ENCODE assay signal across 10 cellular contexts in the genomic region with DNA sequence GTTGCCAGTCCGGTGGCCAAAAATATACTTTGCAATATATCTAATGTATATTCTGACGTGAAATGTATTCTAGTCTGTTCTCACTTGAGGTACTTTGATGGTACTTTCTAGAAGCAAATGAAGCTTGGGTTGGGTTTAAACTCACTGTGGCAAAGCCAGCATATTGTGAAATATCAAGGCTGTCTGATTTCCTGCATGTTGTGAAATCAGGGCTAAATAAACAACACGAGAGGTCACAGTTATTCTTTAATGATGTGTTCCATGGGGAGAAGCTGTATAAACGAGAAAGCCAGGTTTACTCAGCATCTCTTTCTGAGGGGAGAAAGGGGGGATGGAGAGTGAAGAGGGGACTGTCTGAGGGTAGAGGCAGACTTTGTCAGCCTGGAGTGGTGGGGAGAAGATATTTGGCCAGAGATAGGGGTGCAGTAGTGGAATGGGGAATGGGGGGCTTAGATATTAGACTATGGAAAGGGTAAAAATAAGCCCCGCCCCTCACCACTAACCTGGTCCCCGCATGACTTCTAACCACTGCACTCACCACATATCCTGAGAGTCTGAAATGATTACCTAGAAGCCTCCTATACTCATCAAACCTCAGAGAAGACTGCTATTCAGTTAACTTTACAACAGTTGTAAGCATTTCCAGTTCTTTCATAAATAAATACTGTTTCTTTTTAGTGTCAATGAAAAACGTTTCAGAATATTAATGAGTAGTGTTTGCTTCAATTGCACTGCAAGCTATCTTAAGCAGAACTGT. TPM values are rescaled to one million over a fixed set of nuclear protein-coding genes. Genes with fewer than 3 reads are reported as not detected.
DNase-seq lines count a peak whose midpoint lies in the region; ATAC-seq and TF ChIP-seq lines count a peak whose summit lies in the region.
"Had no signal": no experiment of that assay in that cellular context is flagged by ENCODE, and none has a peak within 500 bp of the region (broad histone marks: within the 10 kb centered on the region; RNA-seq: fewer than 3 reads in every experiment).

No MANE protein-coding gene starts in this region.

- H3K4me3 ChIP-seq in fibroblast of pulmonary artery (replicated peaks; ENCODE audit: low read depth, low read length) = no peak overlapping the region

- CTCF ChIA-PET in HEK293T (lab: Yijun Ruan, JAX) = no interaction called here

- ATAC-seq in sciatic nerve = peak; percentile 92
- no peak for ATAC-seq in stimulated activated memory B cell treated with anti-CD40 and anti-IgM and Interleukin-4, amounts not matched to agents 10 μg/mL and 1 μg/mL and 100 μg/mL, for 72 hours

- no peak for TF ChIP-seq CTCF in fibroblast of pulmonary artery (IDR thresholded peaks at IDR 0.05; ENCODE audit: low read length, missing control alignments)

- peaks cover 9% of the 10 kb centered on the region for H3K4me1 Mint-ChIP-seq in stimulated activated memory B cell treated with anti-CD40 and anti-IgM and Interleukin-4, amounts not matched to agents 10 μg/mL and 1 μg/mL and 100 μg/mL, for 72 hours

- no peaks in the 10 kb centered on the region for H3K9me3 Mint-ChIP-seq in stimulated activated memory B cell treated with anti-CD40 and anti-IgM and Interleukin-4, amounts not matched to agents 10 μg/mL and 1 μg/mL and 100 μg/mL, for 72 hours

- intact Hi-C loops in sciatic nerve (cut with DNase I) = no loop called here

- H3K36me3 Mint-ChIP-seq in stimulated activated memory B cell treated with anti-CD40 and anti-IgM and Interleukin-4, amounts not matched to agents 10 μg/mL and 1 μg/mL and 100 μg/mL, for 72 hours = no peaks in the 10 kb centered on the region

- no peaks in the 10 kb centered on the region for H3K27me3 Mint-ChIP-seq in stimulated activated memory B cell treated with anti-CD40 and anti-IgM and Interleukin-4, amounts not matched to agents 10 μg/mL and 1 μg/mL and 100 μg/mL, for 72 hours

- H3K4me3 Mint-ChIP-seq in stimulated activated memory B cell treated with anti-CD40 and anti-IgM and Interleukin-4, amounts not matched to agents 10 μg/mL and 1 μg/mL and 100 μg/mL, for 72 hours = no peak overlapping the region

- DNase-seq in EH (ENCODE audit: low read depth) (peak; percentile 71), NCI-H460 (ENCODE audit: extremely low read depth, low read depth) (peak; percentile 59), fibroblast of pulmonary artery (ENCODE audit: low read depth) (peak; percentile 85), sciatic nerve (ENCODE audit: low spot score) (no peak), HEK293T (ENCODE audit: extremely low spot score) (no peak), NCI-H146 treated with DMSO at 0.1 percent for 48 hours (lab: John Stamatoyannopoulos, UW; ENCODE audit: unreplicated experiment) (no peak), NCI-H446 (lab: John Stamatoyannopoulos, UW) (no peak)
- DNase-seq: activated gamma-delta T cell, NCI-H1105 treated with DMSO at 0.1 percent for 48 hours had no signal

- POLR2A ChIA-PET in HEK293T (lab: Yijun Ruan, JAX) = no interaction called here

- H3K27ac Mint-ChIP-seq in stimulated activated memory B cell treated with anti-CD40 and anti-IgM and Interleukin-4, amounts not matched to agents 10 μg/mL and 1 μg/mL and 100 μg/mL, for 72 hours = no peak overlapping the region

TF ChIP-seq in HEK293T, 16 proteins besides CTCF, POLR2A, EP300 and RAD21:
- TF ChIP-seq FOXK2 (IDR thresholded peaks at IDR 0.05) = no peak
- no peak for TF ChIP-seq SUZ12 (IDR thresholded peaks at IDR 0.05)
- no peak for TF ChIP-seq FOXM1 (IDR thresholded peaks at IDR 0.05; ENCODE audit: borderline replicate concordance)
- no peak for TF ChIP-seq NFRKB (IDR thresholded peaks at IDR 0.05)
- no peak for TF ChIP-seq FOXA1 (IDR thresholded peaks at IDR 0.05)
- no peak for TF ChIP-seq ZNF384 (IDR thresholded peaks at IDR 0.05)
- TF ChIP-seq ARNT (IDR thresholded peaks at IDR 0.05) = no peak
- no peak for TF ChIP-seq ELF4 (IDR thresholded peaks at IDR 0.05)
- no peak for TF ChIP-seq HDGF (IDR thresholded peaks at IDR 0.05; ENCODE audit: borderline replicate concordance)
- TF ChIP-seq TARDBP (IDR thresholded peaks at IDR 0.05) = no peak
- no peak for TF ChIP-seq LEF1 (IDR thresholded peaks at IDR 0.05; ENCODE audit: borderline replicate concordance)
- TF ChIP-seq BHLHE40 (IDR thresholded peaks at IDR 0.05; ENCODE audit: borderline replicate concordance) = no peak
- TF ChIP-seq CTBP1 (IDR thresholded peaks at IDR 0.05; ENCODE audit: borderline replicate concordance) = no peak
- TF ChIP-seq L3MBTL2 (conservative IDR thresholded peaks at IDR 0.05) = no peak
- no peak for TF ChIP-seq SP1 (IDR thresholded peaks at IDR 0.05)
- TF ChIP-seq, protein P1, sequence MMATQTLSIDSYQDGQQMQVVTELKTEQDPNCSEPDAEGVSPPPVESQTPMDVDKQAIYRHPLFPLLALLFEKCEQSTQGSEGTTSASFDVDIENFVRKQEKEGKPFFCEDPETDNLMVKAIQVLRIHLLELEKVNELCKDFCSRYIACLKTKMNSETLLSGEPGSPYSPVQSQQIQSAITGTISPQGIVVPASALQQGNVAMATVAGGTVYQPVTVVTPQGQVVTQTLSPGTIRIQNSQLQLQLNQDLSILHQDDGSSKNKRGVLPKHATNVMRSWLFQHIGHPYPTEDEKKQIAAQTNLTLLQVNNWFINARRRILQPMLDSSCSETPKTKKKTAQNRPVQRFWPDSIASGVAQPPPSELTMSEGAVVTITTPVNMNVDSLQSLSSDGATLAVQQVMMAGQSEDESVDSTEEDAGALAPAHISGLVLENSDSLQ (IDR thresholded peaks at IDR 0.05) = no peak

RNA-seq across cellular contexts. Expression of a gene that starts 5.9 kb away (rescaled TPM):
- 133 and 137 TPM in 2 replicates for total RNA-seq in NCI-H460 (2014; rRNA removed; shearing (Covaris generic))
- 64.7 and 93.0 TPM in 2 replicates for polyA plus RNA-seq in NCI-H460 (2014; cell fraction: nucleus; rRNA removed)
- 145 TPM for total RNA-seq in sciatic nerve

RNA-seq across cellular contexts. Expression of a gene that starts 32.0 kb away (rescaled TPM):
- total RNA-seq in NCI-H460 (2014; rRNA removed; shearing (Covaris generic)) = 0.30 and 0.78 TPM in 2 replicates
- 0.03 TPM in 1 of 2 replicates, not detected in the other for polyA plus RNA-seq in NCI-H460 (2014; cell fraction: nucleus; rRNA removed)
- total RNA-seq in sciatic nerve = 2.5 TPM

Comparison
In these comparisons a context has a peak if more than half of its experiments do, and no peak if none do; other contexts are left out.
1. DNase-seq: peak in EH (single experiment), NCI-H460 (single experiment) and fibroblast of pulmonary artery (single experiment); none in sciatic nerve (single experiment), HEK293T (single experiment), NCI-H146 treated with DMSO at 0.1 percent for 48 hours (single experiment) and NCI-H446 (0 of 2).